Comparison of ENCODE assay signal across 11 cellular contexts in genomic region chr22:23163665-23164064, GRCh38. TPM values are rescaled to one million over a fixed set of nuclear protein-coding genes. Genes with fewer than 3 reads are reported as not detected.
DNase-seq lines count a peak whose midpoint lies in the region; ATAC-seq and TF ChIP-seq lines count a peak whose summit lies in the region.
"Had no signal": no experiment of that assay in that cellular context is flagged by ENCODE, and none has a peak within 500 bp of the region (broad histone marks: within the 10 kb centered on the region; RNA-seq: fewer than 3 reads in every experiment).

No MANE protein-coding gene starts in this region.

- no peak overlapping the region for H3K4me3 Mint-ChIP-seq in activated CD4-positive, alpha-beta T cell treated with anti-CD3 and anti-CD28 coated beads, Interleukin-2, amount 10 ng/mL, durations not matched to agents 7 days and 5 days

- no peaks in the 10 kb centered on the region for H3K9me3 ChIP-seq in sigmoid colon
- H3K9me3 ChIP-seq: SJSA1, vagina had no signal

- H3K9me3 Mint-ChIP-seq in activated CD4-positive, alpha-beta T cell treated with anti-CD3 and anti-CD28 coated beads, Interleukin-2, amount 10 ng/mL, durations not matched to agents 7 days and 5 days: no peaks in the 10 kb centered on the region
- H3K9me3 Mint-ChIP-seq: activated naive CD4-positive, alpha-beta T cell treated with anti-CD3 and anti-CD28 coated beads, Interleukin-2, amount 50 U/mL, for 72 hours had no signal

- ATAC-seq in left cardiac atrium: peak; percentile 36 to 71
- ATAC-seq: activated naive CD4-positive, alpha-beta T cell treated with anti-CD3 and anti-CD28 coated beads, Interleukin-2, amount 50 U/mL, for 72 hours had no signal

- intact Hi-C loops in left cardiac atrium (cut with DNase I) (no loop called here), sigmoid colon (cut with DNase I) (no loop called here)

- TF ChIP-seq EP300 in sigmoid colon (IDR thresholded peaks at IDR 0.05): no peak

- peaks cover 0 to 19% (median 0%) of the 10 kb centered on the region in 4 donors for H3K36me3 ChIP-seq in sigmoid colon
- H3K36me3 ChIP-seq: SJSA1, vagina had no signal

- no peaks in the 10 kb centered on the region for H3K27me3 Mint-ChIP-seq in activated CD4-positive, alpha-beta T cell treated with anti-CD3 and anti-CD28 coated beads, Interleukin-2, amount 10 ng/mL, durations not matched to agents 7 days and 5 days

- CTCF ChIA-PET in activated CD4-positive, alpha-beta T cell treated with anti-CD3 and anti-CD28 coated beads, Interleukin-2, amount 10 ng/mL, durations not matched to agents 7 days and 5 days (lab: Charles Lee): interaction anchor here (0.6 to 2.4 kb wide), 3 partner anchors 11 to 118 kb away, joined by 3 to 10 read pairs (median 5); no protein-coding TSS in a partner anchor

- no peak overlapping the region for H3K27ac Mint-ChIP-seq in activated CD4-positive, alpha-beta T cell treated with anti-CD3 and anti-CD28 coated beads, Interleukin-2, amount 10 ng/mL, durations not matched to agents 7 days and 5 days
- H3K27ac Mint-ChIP-seq: activated naive CD4-positive, alpha-beta T cell treated with anti-CD3 and anti-CD28 coated beads, Interleukin-2, amount 50 U/mL, for 72 hours had no signal

- no peak for TF ChIP-seq CTCF in sigmoid colon (IDR thresholded peaks at IDR 0.05)

- H3K4me3 ChIP-seq in sigmoid colon: no peak overlapping the region
- H3K4me3 ChIP-seq: SJSA1, vagina had no signal

- POLR2A ChIA-PET in activated CD4-positive, alpha-beta T cell treated with anti-CD3 and anti-CD28 coated beads, Interleukin-2, amount 10 ng/mL, durations not matched to agents 7 days and 5 days (lab: Charles Lee): no interaction called here

- no peaks in the 10 kb centered on the region for H3K4me1 Mint-ChIP-seq in activated CD4-positive, alpha-beta T cell treated with anti-CD3 and anti-CD28 coated beads, Interleukin-2, amount 10 ng/mL, durations not matched to agents 7 days and 5 days

- 36 to 72% methylated on average over 8 of the region's 8 CpGs for WGBS in sigmoid colon, 2 donors

- H3K27me3 ChIP-seq in sigmoid colon: no peaks in the 10 kb centered on the region
- H3K27me3 ChIP-seq: SJSA1, vagina had no signal

- no peaks in the 10 kb centered on the region for H3K36me3 Mint-ChIP-seq in activated CD4-positive, alpha-beta T cell treated with anti-CD3 and anti-CD28 coated beads, Interleukin-2, amount 10 ng/mL, durations not matched to agents 7 days and 5 days (ENCODE audit: low read depth)
- H3K36me3 Mint-ChIP-seq: activated naive CD4-positive, alpha-beta T cell treated with anti-CD3 and anti-CD28 coated beads, Interleukin-2, amount 50 U/mL, for 72 hours had no signal

- DNase-seq in NCI-H1694 treated with DMSO at 0.1 percent for 48 hours (lab: John Stamatoyannopoulos, UW) (peak; percentile 27), left cardiac atrium (no peak), sigmoid colon (peak; percentile 89), dedifferentiated amniotic fluid mesenchymal stem cell (ENCODE audit: extremely low spot score) (no peak), NCI-H2107 treated with DMSO at 0.1 percent for 48 hours (lab: John Stamatoyannopoulos, UW; ENCODE audit: unreplicated experiment) (no peak)
- no peak for DNase-seq in activated CD4-positive, alpha-beta T cell treated with anti-CD3 and anti-CD28 coated beads, Interleukin-2, amount 10 ng/mL, durations not matched to agents 7 days and 5 days
- DNase-seq: Calu3 had no signal

- TF ChIP-seq POLR2A in sigmoid colon (IDR thresholded peaks at IDR 0.05): no peak

- peaks cover 0 to 18% (median 6%) of the 10 kb centered on the region in 4 donors for H3K4me1 ChIP-seq in sigmoid colon
- H3K4me1 ChIP-seq: SJSA1 had no signal

- H3K27ac ChIP-seq in sigmoid colon: peak overlapping the region in 3 of 4 donors; percentile 53 to 69 (median 55)
- H3K27ac ChIP-seq: SJSA1, vagina had no signal

RNA-seq across cellular contexts. Expression of gene BCR, which starts 16.6 kb away (rescaled TPM):
- 10 to 100 TPM; 28.0 to 47.1 TPM for total RNA-seq in left cardiac atrium
- 10 to 100 TPM; 13.2 to 39.9 (median 21.5) TPM for total RNA-seq in sigmoid colon
- polyA plus RNA-seq in sigmoid colon: 10 to 100 TPM; 10.8 to 25.9 (median 10.9) TPM
- 10 to 100 TPM; 45.6 to 48.1 TPM for total RNA-seq in activated CD4-positive, alpha-beta T cell treated with anti-CD3 and anti-CD28 coated beads, Interleukin-2, amount 10 ng/mL, durations not matched to agents 7 days and 5 days

RNA-seq across cellular contexts. Expression of gene RAB36, which starts 18.4 kb away (rescaled TPM):
- 1 to 10 TPM; 1.0 to 1.3 TPM for total RNA-seq in left cardiac atrium
- total RNA-seq in sigmoid colon: 1 to 10 TPM; 2.1 to 5.3 (median 3.5) TPM
- polyA plus RNA-seq in sigmoid colon: 1 to 10 TPM in 1 of 3 donors, under 1 TPM in 2; 0.23 to 1.5 (median 0.60) TPM
- total RNA-seq in activated CD4-positive, alpha-beta T cell treated with anti-CD3 and anti-CD28 coated beads, Interleukin-2, amount 10 ng/mL, durations not matched to agents 7 days and 5 days: under 1 TPM; 0.27 to 0.31 TPM

RNA-seq across cellular contexts. Expression of gene RSPH14, which starts 21.9 kb away (rescaled TPM):
- total RNA-seq in left cardiac atrium (not detected), sigmoid colon (under 1 TPM in 2 of 4 donors, not detected in 2; 0.33 to 0.81 TPM)
- under 1 TPM in 1 of 3 donors, not detected in 2; 0.06 TPM for polyA plus RNA-seq in sigmoid colon
- total RNA-seq in activated CD4-positive, alpha-beta T cell treated with anti-CD3 and anti-CD28 coated beads, Interleukin-2, amount 10 ng/mL, durations not matched to agents 7 days and 5 days: under 1 TPM in 1 of 2 experiments, not detected in 1; 0.47 TPM
- total RNA-seq: Calu3, osteocyte, SJSA1, vagina had no signal

Comparison
In these comparisons a context has a peak if more than half of its experiments do, and no peak if none do; other contexts are left out.
1. DNase-seq: peak in NCI-H1694 treated with DMSO at 0.1 percent for 48 hours (single experiment) and sigmoid colon (single experiment); none in left cardiac atrium (single experiment), dedifferentiated amniotic fluid mesenchymal stem cell (single experiment), NCI-H2107 treated with DMSO at 0.1 percent for 48 hours (single experiment) and activated CD4-positive, alpha-beta T cell treated with anti-CD3 and anti-CD28 coated beads, Interleukin-2, amount 10 ng/mL, durations not matched to agents 7 days and 5 days (single experiment).